Comparison of ENCODE assay signal across 10 cellular contexts in genomic region chr20:38873050-38873581, GRCh38. TPM values are rescaled to one million over a fixed set of nuclear protein-coding genes. Genes with fewer than 3 reads are reported as not detected.
A peak's percentile ranks its signal among the peaks of the same experiment; 100 is the strongest.
DNase-seq lines count a peak whose midpoint lies in the region; ATAC-seq, FAIRE-seq and TF ChIP-seq lines count a peak whose summit lies in the region.
"Had no signal": no experiment of that assay in that cellular context is flagged by ENCODE, and none has a peak within 500 bp of the region (broad histone marks: within the 10 kb centered on the region; RNA-seq: fewer than 3 reads in every experiment).

No MANE protein-coding gene starts in this region.

- H3K4me1 ChIP-seq in small intestine (ENCODE audit: control insufficient read depth in 2 of 2, insufficient read depth in 1 of 2, low read depth in 1 of 2, low read length in 1 of 2) (peaks cover 0 to 7% of the 10 kb centered on the region in 2 donors), foreskin keratinocyte (no peaks in the 10 kb centered on the region)

- peak; percentile 85 for DNase-seq in activated T-cell treated with anti-CD3 and anti-CD28 coated beads for 24 hours (ENCODE audit: low read depth)
- DNase-seq in small intestine, result peak; percentile 57
- no peak for DNase-seq in NCI-H524 treated with DMSO at 0.1 percent for 48 hours (lab: John Stamatoyannopoulos, UW)
- DNase-seq in chondrocyte (ENCODE audit: low spot score), result no peak
- DNase-seq in foreskin keratinocyte, result no peak
- no peak for DNase-seq in nephron progenitor cell

- FAIRE-seq in small intestine (lab: Jason Lieb, UNC), result no peak

- TF ChIP-seq CTCF in chondrocyte (IDR thresholded peaks at IDR 0.05), result no peak
- no peak for TF ChIP-seq CTCF in foreskin keratinocyte (conservative IDR thresholded peaks at IDR 0.05)
- TF ChIP-seq CTCF in nephron progenitor cell (IDR thresholded peaks at IDR 0.05), result no peak

- H3K36me3 Mint-ChIP-seq in chondrocyte (ENCODE audit: low read depth) (no peaks in the 10 kb centered on the region), nephron progenitor cell (ENCODE audit: low read depth) (no peaks in the 10 kb centered on the region)

- H3K9me3 ChIP-seq in small intestine (ENCODE audit: control insufficient read depth, low read depth), result no peaks in the 10 kb centered on the region

- H3K27me3 Mint-ChIP-seq in chondrocyte (ENCODE audit: low read depth) (peaks cover 45% of the 10 kb centered on the region), nephron progenitor cell (ENCODE audit: low read depth, poor library complexity) (peaks cover 54% of the 10 kb centered on the region)

- H3K9me3 Mint-ChIP-seq in chondrocyte (ENCODE audit: low read depth), result peaks cover 6% of the 10 kb centered on the region
- no peaks in the 10 kb centered on the region for H3K9me3 Mint-ChIP-seq in nephron progenitor cell

- H3K36me3 ChIP-seq in small intestine (ENCODE audit: control insufficient read depth in 2 of 2, insufficient read depth in 2 of 2, low read length in 2 of 2), result no peaks in the 10 kb centered on the region

- H3K4me3 Mint-ChIP-seq in chondrocyte (ENCODE audit: unreplicated experiment) (no peak overlapping the region), nephron progenitor cell (no peak overlapping the region)

- ATAC-seq in GM19395 (IDR thresholded peaks at IDR 0.05; ENCODE audit: unreplicated experiment), result peak; percentile 58
- peak; percentile 48 for ATAC-seq in HG03457 (IDR thresholded peaks at IDR 0.05; ENCODE audit: unreplicated experiment)
- no peak for ATAC-seq in foreskin keratinocyte
- ATAC-seq: Panc1 had no signal

- no peaks in the 10 kb centered on the region for H3K4me1 Mint-ChIP-seq in chondrocyte (ENCODE audit: low read depth)
- H3K4me1 Mint-ChIP-seq in nephron progenitor cell, result no peaks in the 10 kb centered on the region

- H3K27me3 ChIP-seq in small intestine (ENCODE audit: control insufficient read depth in 2 of 2, insufficient read depth in 2 of 2, low read length in 2 of 2) (peaks cover 0 to 2% of the 10 kb centered on the region in 2 donors), foreskin keratinocyte (no peaks in the 10 kb centered on the region)

- 60 to 77% (median 61%) methylated on average over 12 of the region's 12 CpGs for WGBS in small intestine, 3 donors

- H3K27ac Mint-ChIP-seq in chondrocyte (ENCODE audit: unreplicated experiment) (no peak overlapping the region), nephron progenitor cell (no peak overlapping the region)

- H3K27ac ChIP-seq in small intestine (ENCODE audit: low read depth in 1 of 2, low read length in 1 of 2) (peak overlapping the region; percentile 52 to 75), foreskin keratinocyte (no peak overlapping the region)

- no peak overlapping the region for H3K4me3 ChIP-seq in small intestine (ENCODE audit: low read depth in 1 of 2, low read length in 2 of 2)
- H3K4me3 ChIP-seq: lung had no signal

RNA-seq across cellular contexts. Expression of gene FAM83D, which starts 53.1 kb away (rescaled TPM):
- polyA plus RNA-seq in small intestine (10 to 100 TPM in 1 of 3 donors, 1 to 10 TPM in 2; 1.1 to 11.6 (median 2.5) TPM), foreskin keratinocyte (24.9 and 36.6 TPM in 2 replicates)
- total RNA-seq in chondrocyte (1.5 to 4.8 TPM (median 4.5 TPM) in 3 replicates), foreskin keratinocyte (38.1 and 51.8 TPM in 2 replicates)

Comparison
In these comparisons a context has a peak if more than half of its experiments do, and no peak if none do; other contexts are left out.
1. DNase-seq: peak in activated T-cell treated with anti-CD3 and anti-CD28 coated beads for 24 hours (single experiment) and small intestine (single experiment); none in NCI-H524 treated with DMSO at 0.1 percent for 48 hours (single experiment), chondrocyte (single experiment), foreskin keratinocyte (0 of 2) and nephron progenitor cell (single experiment).